Comparison of ENCODE assay signal across 6 cellular contexts in the genomic region with DNA sequence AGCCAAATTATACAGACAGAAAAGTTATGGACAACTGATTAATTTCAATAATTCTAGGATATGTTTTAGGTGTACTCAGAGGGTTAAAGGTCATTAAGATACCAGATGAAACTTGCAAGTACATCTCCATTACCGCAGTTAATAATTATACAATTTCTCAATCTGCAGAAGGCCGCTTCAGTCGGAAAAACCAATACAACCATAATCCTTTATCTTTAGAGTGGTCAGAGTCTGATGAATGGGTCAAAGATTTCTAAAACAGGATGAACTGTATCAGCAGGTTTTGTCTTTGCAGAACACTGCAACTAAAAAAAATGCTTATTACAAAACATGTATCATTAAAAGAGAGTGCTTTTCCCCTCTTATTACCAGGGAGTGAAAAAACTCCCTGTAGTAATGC.
DNase-seq lines count a peak whose midpoint lies in the region; ATAC-seq, FAIRE-seq and TF ChIP-seq lines count a peak whose summit lies in the region.
"Not testable (repeated sequence)": the region's sequence is repeated elsewhere in the genome, so short reads cannot be mapped to it uniquely, and the experiment has no call there.

No MANE protein-coding gene starts in this region.

- not testable (repeated sequence) for TF ChIP-seq CTCF in HepG2 (CRISPR knock-in tag; IDR thresholded peaks at IDR 0.05); right lobe of liver (IDR thresholded peaks at IDR 0.05); pancreas (IDR thresholded peaks at IDR 0.05)

- intact Hi-C loops in HepG2 (cut with micrococcal nuclease; ENCODE audit: unreplicated experiment); right lobe of liver (cut with DNase I); pancreas (cut with DNase I): not testable (repeated sequence)

- TF ChIP-seq RAD21 in HepG2 (CRISPR knock-in tag; IDR thresholded peaks at IDR 0.05) = not testable (repeated sequence)

- peak; percentile 59 for FAIRE-seq in RCC 7860 (lab: Jason Lieb, UNC)
- not testable (repeated sequence) for FAIRE-seq in HepG2 (lab: Jason Lieb, UNC)
- peak; percentile 20 for FAIRE-seq in pancreas (lab: Jason Lieb, UNC)
- peak; percentile 86 for FAIRE-seq in small intestine (lab: Jason Lieb, UNC)

- H3K27ac ChIP-seq in HepG2 (ENCODE audit: extremely low read length, insufficient read depth, low read length); pancreas; small intestine (ENCODE audit: low read depth in 1 of 2, low read length in 1 of 2): not testable (repeated sequence)
- H3K27ac ChIP-seq in right lobe of liver = peak overlapping the region in 1 of 3 donors; percentile 76

- in situ Hi-C loops in HepG2 (cut with HindIII; ENCODE audit: extremely low pct_ligation_motif_present, low pct_unique_long_range_greater_than_20kb) = not testable (repeated sequence)

- CTCF ChIA-PET in HepG2 (lab: Yijun Ruan, JAX; ENCODE audit: low intra/inter-chr PET ratio, low total read pairs) = not testable (repeated sequence)

- H3K4me1 ChIP-seq in HepG2 (ENCODE audit: insufficient read depth, low read length); right lobe of liver; pancreas; small intestine (ENCODE audit: control insufficient read depth in 2 of 2, insufficient read depth in 1 of 2, low read depth in 1 of 2, low read length in 1 of 2): not testable (repeated sequence)

- not testable (repeated sequence) for H3K79me2 ChIP-seq in HepG2 (ENCODE audit: insufficient read depth, low read length)

- no CpG with 5 or more reads among the region's 3 CpGs for WGBS in HepG2 (ENCODE audit: low lambda C conversion rate)
- no CpG with 5 or more reads among the region's 3 CpGs for WGBS in right lobe of liver (ENCODE audit: insufficient coverage, low coverage, low lambda C conversion rate, missing lambda C conversion rate)
- WGBS in pancreas, 2 donors = no CpG with 5 or more reads among the region's 3 CpGs
- no CpG with 5 or more reads among the region's 3 CpGs for WGBS in small intestine, 3 donors

- not testable (repeated sequence) for H3K9ac ChIP-seq in HepG2 (ENCODE audit: insufficient read depth, low read depth, low read length)

- not testable (repeated sequence) for TF ChIP-seq POLR2A in HepG2 (IDR thresholded peaks at IDR 0.05; ENCODE audit: insufficient read depth in 1 of 2, low read depth in 2 of 2, low read length in 2 of 2); right lobe of liver (IDR thresholded peaks at IDR 0.05)

- not testable (repeated sequence) for H4K20me1 ChIP-seq in HepG2 (ENCODE audit: insufficient read depth, low read length)

- not testable (repeated sequence) for H3K4me3 ChIP-seq in HepG2 (replicated peaks in 1 of 3; ENCODE audit: insufficient read depth in 1 of 3, low read depth in 2 of 3, low read length in 3 of 3); right lobe of liver; pancreas; small intestine (ENCODE audit: low read depth in 1 of 2, low read length in 2 of 2)

- BruUV-seq in HepG2 (replicated peaks; lab: Mats Ljungman, UMichigan) = not testable (repeated sequence)

- not testable (repeated sequence) for H3K27me3 ChIP-seq in HepG2 (ENCODE audit: control insufficient read depth in 1 of 2, insufficient read depth in 2 of 2, low read length in 2 of 2); right lobe of liver; pancreas; small intestine (ENCODE audit: control insufficient read depth in 2 of 2, insufficient read depth in 2 of 2, low read length in 2 of 2)

- H3K36me3 ChIP-seq in HepG2 (replicated peaks in 1 of 2; ENCODE audit: control insufficient read depth in 1 of 2, insufficient read depth in 2 of 2, low read length in 2 of 2); right lobe of liver; pancreas; small intestine (ENCODE audit: control insufficient read depth in 2 of 2, insufficient read depth in 2 of 2, low read length in 2 of 2): not testable (repeated sequence)

- H3K4me2 ChIP-seq in HepG2 (ENCODE audit: low read depth, low read length) = not testable (repeated sequence)

- DNase-seq in RCC 7860 (ENCODE audit: low spot score); left lobe of liver (ENCODE audit: low spot score); HepG2 (ENCODE audit: low spot score); right lobe of liver; pancreas; small intestine: not testable (repeated sequence)

- not testable (repeated sequence) for H2AFZ ChIP-seq in HepG2 (ENCODE audit: low read length)

- peak; percentile 53 for ATAC-seq in left lobe of liver
- ATAC-seq in HepG2 = peak; percentile 80
- ATAC-seq in right lobe of liver = peak; percentile 47 to 79 (median 66)
- ATAC-seq in pancreas = peak in 2 of 4 donors; percentile 29 to 78

- TF ChIP-seq EP300 in HepG2 (IDR thresholded peaks at IDR 0.05; ENCODE audit: low read depth in 2 of 2, low read length in 2 of 2); HepG2 (CRISPR knock-in tag; IDR thresholded peaks at IDR 0.05; ENCODE audit: borderline replicate concordance): not testable (repeated sequence)

- POLR2A ChIA-PET in HepG2 (lab: Yijun Ruan, JAX) = not testable (repeated sequence)

- H3K9me3 ChIP-seq in HepG2 (ENCODE audit: low read length); right lobe of liver; pancreas; small intestine (ENCODE audit: control insufficient read depth, low read depth): not testable (repeated sequence)
